1 cellular context compared by ENCODE assay signal in genomic region chr7:33087356-33087755, GRCh38.
TF ChIP-seq lines count a peak whose summit lies in the region.

No MANE protein-coding gene starts in this region.

TF ChIP-seq in HepG2, 621 proteins besides CTCF, POLR2A, EP300 and RAD21:
- TF ChIP-seq ZNF850 (CRISPR knock-in tag; conservative IDR thresholded peaks at IDR 0.05) (no peak), ZNF362 (CRISPR knock-in tag; IDR thresholded peaks at IDR 0.05; ENCODE audit: borderline replicate concordance) (no peak), NFKB2 (CRISPR knock-in tag; IDR thresholded peaks at IDR 0.05; ENCODE audit: borderline replicate concordance) (no peak), ZFP62 (CRISPR knock-in tag; IDR thresholded peaks at IDR 0.05) (no peak), ZNF768 (CRISPR knock-in tag; IDR thresholded peaks at IDR 0.05) (no peak), ZNF878 (CRISPR knock-in tag; IDR thresholded peaks at IDR 0.05) (no peak), MAFF (IDR thresholded peaks at IDR 0.05; ENCODE audit: low read depth, low read length) (no peak), PCBP1 (IDR thresholded peaks at IDR 0.05; ENCODE audit: borderline replicate concordance, low read depth, low read length) (no peak), ZC3H4 (CRISPR knock-in tag; IDR thresholded peaks at IDR 0.05; ENCODE audit: borderline replicate concordance) (no peak), FOXJ3 (CRISPR knock-in tag; IDR thresholded peaks at IDR 0.05; ENCODE audit: borderline replicate concordance) (no peak), ZNF274 (CRISPR knock-in tag; IDR thresholded peaks at IDR 0.05) (no peak), BCLAF1 (IDR thresholded peaks at IDR 0.05) (no peak), CBX5 (CRISPR knock-in tag; IDR thresholded peaks at IDR 0.05; ENCODE audit: borderline replicate concordance) (no peak), ZNF672 (CRISPR knock-in tag; IDR thresholded peaks at IDR 0.05) (no peak), ZNF776 (CRISPR knock-in tag; IDR thresholded peaks at IDR 0.05) (no peak), TRAFD1 (CRISPR knock-in tag; IDR thresholded peaks at IDR 0.05; ENCODE audit: borderline replicate concordance) (no peak), HMGXB3 (CRISPR knock-in tag; IDR thresholded peaks at IDR 0.05; ENCODE audit: borderline replicate concordance) (no peak), MAX (IDR thresholded peaks at IDR 0.05) (no peak), ZSCAN20 (CRISPR knock-in tag; IDR thresholded peaks at IDR 0.05; ENCODE audit: borderline replicate concordance) (no peak)
